13 cellular contexts compared by ENCODE assay signal in genomic region chr15:79965836-79966630, GRCh38. TPM values are rescaled to one million over a fixed set of nuclear protein-coding genes. Genes with fewer than 3 reads are reported as not detected.
DNase-seq lines count a peak whose midpoint lies in the region; ATAC-seq, FAIRE-seq and TF ChIP-seq lines count a peak whose summit lies in the region.
"Had no signal": no experiment of that assay in that cellular context is flagged by ENCODE, and none has a peak within 500 bp of the region (broad histone marks: within the 10 kb centered on the region; RNA-seq: fewer than 3 reads in every experiment).

No MANE protein-coding gene starts in this region.

- FAIRE-seq in D721Med (lab: Jason Lieb, UNC) = no peak

- H3K27ac ChIP-seq in effector memory CD4-positive, alpha-beta T cell (ENCODE audit: insufficient read depth, low read length, poor library complexity, severe bottlenecking) = peak overlapping the region; percentile 41
- H3K27ac ChIP-seq in gastroesophageal sphincter = no peak overlapping the region
- H3K27ac ChIP-seq: coronary artery, right atrium auricular region, vagina had no signal

- H3K4me1 ChIP-seq in effector memory CD4-positive, alpha-beta T cell (ENCODE audit: control insufficient read depth, insufficient read depth, low read length, poor library complexity, severe bottlenecking) = peaks cover 20% of the 10 kb centered on the region
- no peaks in the 10 kb centered on the region for H3K4me1 ChIP-seq in gastroesophageal sphincter
- H3K4me1 ChIP-seq: right atrium auricular region, vagina had no signal

- ATAC-seq in stimulated activated naive CD8-positive, alpha-beta T cell treated with anti-CD3 and anti-CD28 coated beads, Interleukin-15, amount 100 ng/mL, for 72 hours = peak; percentile 56
- ATAC-seq in gastroesophageal sphincter = no peak

- no peaks in the 10 kb centered on the region for H3K9me3 Mint-ChIP-seq in activated naive CD4-positive, alpha-beta T cell treated with anti-CD3 and anti-CD28 coated beads, Interleukin-2, amount 50 U/mL, for 24 hours
- H3K9me3 Mint-ChIP-seq in stimulated activated naive CD8-positive, alpha-beta T cell treated with anti-CD3 and anti-CD28 coated beads, Interleukin-15, amount 100 ng/mL, for 72 hours = no peaks in the 10 kb centered on the region

- H3K4me1 Mint-ChIP-seq in activated naive CD4-positive, alpha-beta T cell treated with anti-CD3 and anti-CD28 coated beads, Interleukin-2, amount 50 U/mL, for 24 hours = peaks cover 35% of the 10 kb centered on the region
- H3K4me1 Mint-ChIP-seq in stimulated activated naive CD8-positive, alpha-beta T cell treated with anti-CD3 and anti-CD28 coated beads, Interleukin-15, amount 100 ng/mL, for 72 hours = peaks cover 49% of the 10 kb centered on the region

- H3K36me3 Mint-ChIP-seq in activated naive CD4-positive, alpha-beta T cell treated with anti-CD3 and anti-CD28 coated beads, Interleukin-2, amount 50 U/mL, for 24 hours = peaks cover 43% of the 10 kb centered on the region

- TF ChIP-seq CTCF in D721Med (IDR thresholded peaks at IDR 0.05; ENCODE audit: insufficient read depth, missing control alignments) = no peak
- no peak for TF ChIP-seq CTCF in gastroesophageal sphincter (IDR thresholded peaks at IDR 0.05)

- H3K27me3 ChIP-seq in effector memory CD4-positive, alpha-beta T cell (replicated peaks; ENCODE audit: control insufficient read depth, insufficient read depth, low read length, poor library complexity, severe bottlenecking) = no peaks in the 10 kb centered on the region
- no peaks in the 10 kb centered on the region for H3K27me3 ChIP-seq in gastroesophageal sphincter
- H3K27me3 ChIP-seq: right atrium auricular region, vagina had no signal

- TF ChIP-seq EP300 in gastroesophageal sphincter (IDR thresholded peaks at IDR 0.05) = no peak

- H3K36me3 ChIP-seq in effector memory CD4-positive, alpha-beta T cell (ENCODE audit: control insufficient read depth, insufficient read depth, low read length) = no peaks in the 10 kb centered on the region
- no peaks in the 10 kb centered on the region for H3K36me3 ChIP-seq in gastroesophageal sphincter
- H3K36me3 ChIP-seq: right atrium auricular region, vagina had no signal

- WGBS in gastroesophageal sphincter (ENCODE audit: low coverage in 1 of 2), 2 donors = 59 to 62% methylated on average over 4 of the region's 4 CpGs

- peak overlapping the region; percentile 97 for H3K4me3 Mint-ChIP-seq in activated naive CD4-positive, alpha-beta T cell treated with anti-CD3 and anti-CD28 coated beads, Interleukin-2, amount 50 U/mL, for 24 hours
- H3K4me3 Mint-ChIP-seq in stimulated activated naive CD8-positive, alpha-beta T cell treated with anti-CD3 and anti-CD28 coated beads, Interleukin-15, amount 100 ng/mL, for 72 hours = peak overlapping the region; percentile 79 to 89

- H3K4me3 ChIP-seq in effector memory CD4-positive, alpha-beta T cell (ENCODE audit: insufficient read depth, low read depth, low read length, poor library complexity, severe bottlenecking) = no peak overlapping the region
- H3K4me3 ChIP-seq in gastroesophageal sphincter = no peak overlapping the region
- H3K4me3 ChIP-seq: coronary artery, lung, right atrium auricular region, vagina had no signal

- TF ChIP-seq POLR2A in gastroesophageal sphincter (IDR thresholded peaks at IDR 0.05) = no peak

- H3K27ac Mint-ChIP-seq in activated naive CD4-positive, alpha-beta T cell treated with anti-CD3 and anti-CD28 coated beads, Interleukin-2, amount 50 U/mL, for 24 hours = peak overlapping the region; percentile 99
- peak overlapping the region; percentile 92 to 96 for H3K27ac Mint-ChIP-seq in stimulated activated naive CD8-positive, alpha-beta T cell treated with anti-CD3 and anti-CD28 coated beads, Interleukin-15, amount 100 ng/mL, for 72 hours

- H3K27me3 Mint-ChIP-seq in activated naive CD4-positive, alpha-beta T cell treated with anti-CD3 and anti-CD28 coated beads, Interleukin-2, amount 50 U/mL, for 24 hours = no peaks in the 10 kb centered on the region
- no peaks in the 10 kb centered on the region for H3K27me3 Mint-ChIP-seq in stimulated activated naive CD8-positive, alpha-beta T cell treated with anti-CD3 and anti-CD28 coated beads, Interleukin-15, amount 100 ng/mL, for 72 hours

- H3K9me3 ChIP-seq in effector memory CD4-positive, alpha-beta T cell (ENCODE audit: control insufficient read depth, low read length) = no peaks in the 10 kb centered on the region
- H3K9me3 ChIP-seq in gastroesophageal sphincter = no peaks in the 10 kb centered on the region
- H3K9me3 ChIP-seq: right atrium auricular region, vagina had no signal

- no peak for DNase-seq in activated naive CD4-positive, alpha-beta T cell (lab: John Stamatoyannopoulos, UW)
- DNase-seq in NCI-H226 (peak; percentile 65), DMS79 (lab: John Stamatoyannopoulos, UW) (no peak), D721Med (ENCODE audit: insufficient read length, low spot score) (no peak)
- DNase-seq in effector memory CD4-positive, alpha-beta T cell = no peak
- DNase-seq in stimulated activated naive CD8-positive, alpha-beta T cell treated with anti-CD3 and anti-CD28 coated beads, Interleukin-15, amount 100 ng/mL, for 72 hours = no peak
- DNase-seq: NCI-H510A had no signal

RNA-seq across cellular contexts. Expression of gene BCL2A1, which starts 5.0 kb away (rescaled TPM):
- 10 to 100 TPM in 1 of 4 donors, under 1 TPM in 1, not detected in 2; 0.62 to 13.3 TPM for total RNA-seq in gastroesophageal sphincter
